In the genomic region with DNA sequence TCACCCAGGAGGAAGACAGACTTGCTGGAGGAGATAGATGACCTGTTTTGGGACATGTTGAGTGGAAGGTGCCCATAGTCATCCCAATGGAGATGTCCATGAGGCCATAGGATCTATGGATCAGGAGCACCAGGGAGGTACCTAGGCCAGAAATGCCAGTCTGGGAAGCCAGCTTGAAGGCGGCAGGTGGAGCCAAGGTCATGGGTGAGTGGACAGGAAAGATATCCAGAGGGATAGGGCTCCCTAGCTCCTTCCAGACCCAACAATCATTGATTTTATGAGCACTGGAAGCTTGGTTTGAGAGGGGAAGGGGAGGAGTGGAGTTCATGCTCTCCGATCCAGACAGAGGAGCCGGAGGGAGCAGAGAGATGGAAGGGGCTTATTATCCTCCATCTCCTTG, we compare ENCODE assay signal across 22 cellular contexts.
"Had no signal": no experiment of that assay in that cellular context is flagged by ENCODE, and none has a peak within 500 bp of the region (broad histone marks: within the 10 kb centered on the region; RNA-seq: fewer than 3 reads in every experiment).

No MANE protein-coding gene starts in this region.

- DNase-seq: dermis blood vessel endothelial cell; dorsolateral prefrontal cortex; effector CD4-positive, alpha-beta T cell; effector memory CD4-positive, alpha-beta T cell; esophagus squamous epithelium; foreskin fibroblast; foreskin melanocyte; gastrocnemius medialis; glutamatergic neuron; head of caudate nucleus; heart right ventricle; hippocampal formation; left cardiac atrium; left lung; left ventricle myocardium superior; lower lobe of right lung; mammary epithelial cell; mesendoderm; midbrain; naive thymus-derived CD4-positive, alpha-beta T cell had no signal

- H3K9me3 ChIP-seq: esophagus squamous epithelium, gastrocnemius medialis, lower lobe of right lung had no signal

- H3K4me1 ChIP-seq: esophagus squamous epithelium, gastrocnemius medialis, heart right ventricle, left lung, lower lobe of right lung had no signal

- ATAC-seq: gastrocnemius medialis; heart right ventricle; left cardiac atrium; left lung; left ventricle myocardium superior; lower lobe of right lung; naive thymus-derived CD4-positive, alpha-beta T cell had no signal

- H3K36me3 Mint-ChIP-seq: memory B cell; naive thymus-derived CD4-positive, alpha-beta T cell had no signal

- H3K27ac Mint-ChIP-seq: memory B cell; naive thymus-derived CD4-positive, alpha-beta T cell had no signal

- H3K4me3 ChIP-seq: coronary artery, dorsolateral prefrontal cortex, esophagus squamous epithelium, gastrocnemius medialis, heart right ventricle, left lung, lower lobe of right lung had no signal

- H3K36me3 ChIP-seq: esophagus squamous epithelium, gastrocnemius medialis, heart right ventricle, left lung, lower lobe of right lung had no signal

- H3K27ac ChIP-seq: coronary artery, dorsolateral prefrontal cortex, esophagus squamous epithelium, gastrocnemius medialis, heart right ventricle, left lung, lower lobe of right lung had no signal

- H3K4me3 Mint-ChIP-seq: memory B cell; naive thymus-derived CD4-positive, alpha-beta T cell had no signal

- H3K27me3 ChIP-seq: dorsolateral prefrontal cortex, esophagus squamous epithelium, gastrocnemius medialis, left lung had no signal
